Comparison of ENCODE assay signal across 8 cellular contexts in the genomic region with DNA sequence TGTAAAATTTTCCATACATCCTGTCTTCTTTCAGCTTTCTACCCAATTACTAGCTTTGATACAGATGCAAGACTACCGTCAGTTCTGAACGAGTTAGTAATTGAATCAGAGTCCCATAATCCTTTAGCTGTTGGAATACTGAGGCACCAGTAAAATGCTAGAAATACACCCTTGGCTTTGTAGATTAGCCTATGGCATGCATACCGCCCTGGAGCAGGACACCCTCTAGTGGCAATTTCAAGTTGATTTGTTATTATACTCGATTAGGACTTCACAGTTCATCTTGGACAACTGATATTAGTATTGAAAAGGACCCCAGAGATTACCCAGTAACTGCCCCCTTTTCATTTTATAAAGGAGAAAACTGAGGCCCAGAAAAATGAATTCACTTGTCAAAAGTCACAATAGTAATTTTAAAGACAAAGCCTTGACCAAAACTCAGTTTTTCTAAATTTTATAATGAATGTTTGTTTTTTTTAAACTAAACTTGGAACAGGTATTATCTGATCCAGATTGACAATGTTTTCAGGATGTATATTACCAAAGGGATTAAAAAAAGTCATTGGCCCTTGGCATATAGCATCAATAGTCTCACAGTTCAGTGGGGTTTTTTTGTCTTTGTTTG. TPM values are rescaled to one million over a fixed set of nuclear protein-coding genes. Genes with fewer than 3 reads are reported as not detected.
DNase-seq lines count a peak whose midpoint lies in the region; ATAC-seq, FAIRE-seq and TF ChIP-seq lines count a peak whose summit lies in the region.

No MANE protein-coding gene starts in this region.

- peak; percentile 58 for ATAC-seq in CD8-positive, alpha-beta T cell
- ATAC-seq in GM19351 (IDR thresholded peaks at IDR 0.05; ENCODE audit: unreplicated experiment), result peak; percentile 64

- no peaks in the 10 kb centered on the region for H3K9me3 Mint-ChIP-seq in CD8-positive, alpha-beta T cell
- H3K9me3 Mint-ChIP-seq in MCF 10A (ENCODE audit: unreplicated experiment), result no peaks in the 10 kb centered on the region

- peaks cover 38% of the 10 kb centered on the region; the same call in 1 of the 2 replicates for H3K79me2 ChIP-seq in Loucy (ENCODE audit: insufficient read depth, low read length)

- no TSS peak for BruUV-seq in MCF 10A (replicated peaks; lab: Mats Ljungman, UMichigan)

- no peaks in the 10 kb centered on the region for H3K27me3 ChIP-seq in CD8-positive, alpha-beta T cell (ENCODE audit: insufficient read depth, low read length)
- H3K27me3 ChIP-seq in Loucy (ENCODE audit: insufficient read depth, low read length, poor library complexity, severe bottlenecking), result no peaks in the 10 kb centered on the region

- no peak overlapping the region for H3K4me3 ChIP-seq in CD8-positive, alpha-beta T cell (ENCODE audit: low read depth, low read length)
- H3K4me3 ChIP-seq in Loucy (ENCODE audit: low read length, poor library complexity, severe bottlenecking) (no peak overlapping the region), SK-N-MC (no peak overlapping the region)

- H2AFZ ChIP-seq in Loucy (ENCODE audit: low read length), result no peak overlapping the region

- peaks cover 22% of the 10 kb centered on the region for H3K36me3 Mint-ChIP-seq in CD8-positive, alpha-beta T cell
- peaks cover 14% of the 10 kb centered on the region for H3K36me3 Mint-ChIP-seq in MCF 10A (ENCODE audit: insufficient read depth, unreplicated experiment)

- H3K4me2 ChIP-seq in Loucy (ENCODE audit: low read depth, low read length, poor library complexity, severe bottlenecking), result no peak overlapping the region

- H3K4me1 ChIP-seq in CD8-positive, alpha-beta T cell (ENCODE audit: insufficient read depth, low read length), result no peaks in the 10 kb centered on the region
- H3K4me1 ChIP-seq in Loucy (ENCODE audit: insufficient read depth, low read length, poor library complexity, severe bottlenecking), result no peaks in the 10 kb centered on the region

- H3K9ac ChIP-seq in Loucy (ENCODE audit: low read depth, low read length, poor library complexity, severe bottlenecking), result no peak overlapping the region
- no peak overlapping the region for H3K9ac ChIP-seq in SK-N-MC (ENCODE audit: insufficient read length)

- H4K20me1 ChIP-seq in Loucy (ENCODE audit: insufficient read depth, low read length, poor library complexity, severe bottlenecking), result no peaks in the 10 kb centered on the region

- intact Hi-C loops in CD8-positive, alpha-beta T cell (cut with DNase I, micrococcal nuclease), result loop anchor here (1.0 to 10.0 kb wide), 5 partner anchors 71 to 445 kb away; a partner anchor contains a TSS
- intact Hi-C loops in MCF 10A (cut with micrococcal nuclease), result loop anchor here (1.0 kb wide), 3 partner anchors 72 to 169 kb away; a partner anchor contains a TSS

- H3K9me2 ChIP-seq in Loucy (replicated peaks; ENCODE audit: low read depth, low read length), result no peaks in the 10 kb centered on the region

- no peak overlapping the region for H3K4me3 Mint-ChIP-seq in CD8-positive, alpha-beta T cell
- H3K4me3 Mint-ChIP-seq in MCF 10A (ENCODE audit: unreplicated experiment), result no peak overlapping the region

- no peak overlapping the region for H3K27ac Mint-ChIP-seq in CD8-positive, alpha-beta T cell
- peak overlapping the region; percentile 49 for H3K27ac Mint-ChIP-seq in MCF 10A (ENCODE audit: low read depth, unreplicated experiment)

- POLR2A ChIA-PET in CD8-positive, alpha-beta T cell (lab: Charles Lee), result interaction anchor here (0.7 to 1.0 kb wide), 3 partner anchors 12 to 205 kb away, joined by 3 read pairs; no protein-coding TSS in a partner anchor
- POLR2A ChIA-PET in MCF 10A (lab: Yijun Ruan, JAX), result interaction anchor here (0.5 to 1.4 kb wide), 8 partner anchors 12 to 169 kb away, joined by 3 to 5 read pairs (median 4); a partner anchor contains a TSS

- DNase-seq in CD8-positive, alpha-beta T cell, result peak in 6 of 7 experiments; percentile 21 to 58 (median 37)
- DNase-seq in SK-N-MC (ENCODE audit: low read depth, low spot score), result peak; percentile 18
- DNase-seq in MCF 10A (ENCODE audit: unreplicated experiment), result peak; percentile 68
- peak; percentile 11 for DNase-seq in stimulated activated CD4-positive, alpha-beta T cell treated with anti-CD3 and anti-CD28 coated beads, Interleukin-2, amount 100 ng/mL, for 4 hours (ENCODE audit: low read depth)
- DNase-seq in T1000 (lab: John Stamatoyannopoulos, UW), result no peak

- peak; percentile 92 for FAIRE-seq in islet of Langerhans (lab: Jason Lieb, UNC)

- peaks cover 31% of the 10 kb centered on the region for H3K4me1 Mint-ChIP-seq in CD8-positive, alpha-beta T cell (ENCODE audit: low read depth)
- peaks cover 20% of the 10 kb centered on the region for H3K4me1 Mint-ChIP-seq in MCF 10A (ENCODE audit: insufficient read depth, unreplicated experiment)

- no peaks in the 10 kb centered on the region for H3K27me3 Mint-ChIP-seq in CD8-positive, alpha-beta T cell (ENCODE audit: low read depth)
- no peaks in the 10 kb centered on the region for H3K27me3 Mint-ChIP-seq in MCF 10A (ENCODE audit: insufficient read depth, unreplicated experiment)

- CTCF ChIA-PET in CD8-positive, alpha-beta T cell (lab: Charles Lee), result interaction anchor here (0.7 to 3.8 kb wide), 8 partner anchors 8 to 264 kb away, joined by 3 to 51 read pairs (median 4); a partner anchor contains a TSS
- CTCF ChIA-PET in MCF 10A (lab: Yijun Ruan, JAX), result interaction anchor here (0.5 to 12.7 kb wide), 26 partner anchors 8 to 1049 kb away, joined by 3 to 146 read pairs (median 4); a partner anchor contains a TSS

- peak; percentile 70 for TF ChIP-seq CTCF in CD8-positive, alpha-beta T cell (IDR thresholded peaks at IDR 0.05)
- peak; percentile 84 for TF ChIP-seq CTCF in Loucy (conservative IDR thresholded peaks at IDR 0.05; ENCODE audit: low read length)
- peak; percentile 59 for TF ChIP-seq CTCF in MCF 10A (IDR thresholded peaks at IDR 0.05; ENCODE audit: unreplicated experiment)

- H3K36me3 ChIP-seq in CD8-positive, alpha-beta T cell (ENCODE audit: insufficient read depth, low read length), result no peaks in the 10 kb centered on the region
- H3K36me3 ChIP-seq in Loucy (ENCODE audit: insufficient read depth, low read length), result no peaks in the 10 kb centered on the region; the same call in 1 of the 2 replicates
- no peaks in the 10 kb centered on the region for H3K36me3 ChIP-seq in SK-N-MC (ENCODE audit: insufficient read depth, low read length)

- no peaks in the 10 kb centered on the region for H3K9me3 ChIP-seq in CD8-positive, alpha-beta T cell (ENCODE audit: low read length)
- no peaks in the 10 kb centered on the region for H3K9me3 ChIP-seq in Loucy (ENCODE audit: insufficient read depth, low read depth, low read length)
- no peaks in the 10 kb centered on the region for H3K9me3 ChIP-seq in SK-N-MC (ENCODE audit: low read depth, low read length)

- no peaks in the 10 kb centered on the region for H3F3A ChIP-seq in Loucy (ENCODE audit: low read depth)

- H3K27ac ChIP-seq in CD8-positive, alpha-beta T cell (ENCODE audit: low read depth, low read length), result no peak overlapping the region
- H3K27ac ChIP-seq in SK-N-MC, result no peak overlapping the region

RNA-seq across cellular contexts. Expression of a gene that starts 46.1 kb away (rescaled TPM):
- total RNA-seq in CD8-positive, alpha-beta T cell, result not detected
- 0.16 TPM in 1 of 2 replicates, not detected in the other for total RNA-seq in MCF 10A (2022)
